In genomic region chrY:3016594-3016993, GRCh38 we compare ENCODE assay signal across 19 cellular contexts.
"Had no signal": no experiment of that assay in that cellular context is flagged by ENCODE, and none has a peak within 500 bp of the region (broad histone marks: within the 10 kb centered on the region; RNA-seq: fewer than 3 reads in every experiment).

No MANE protein-coding gene starts in this region.

- H3K9me3 ChIP-seq: tibial nerve, uterus had no signal

- H3K27me3 ChIP-seq: neural progenitor cell, tibial nerve, uterus had no signal

- H3K79me2 ChIP-seq: parathyroid adenoma had no signal

- H3K27ac Mint-ChIP-seq: activated CD4-positive, alpha-beta memory T cell treated with anti-CD3 and anti-CD28 coated beads, Interleukin-2, amount 10 ng/mL, durations not matched to agents 7 days and 5 days; activated CD4-positive, alpha-beta T cell treated with anti-CD3 and anti-CD28 coated beads for 36 hours; activated naive CD8-positive, alpha-beta T cell; activated T-cell treated with anti-CD3 and anti-CD28 coated beads, Interleukin-2, amount 50 U/mL, for 24 hours; neural progenitor cell; stimulated activated naive B cell treated with anti-CD40 and anti-IgM and Interleukin-4, amounts not matched to agents 10 μg/mL and 1 μg/mL and 100 μg/mL, for 72 hours; T-helper 2 cell treated with Interferon-gamma antibody and Interleukin-4, amounts not matched to agents 5 μg/mL and 100 μg/mL, for 36 hours had no signal

- H2AFZ ChIP-seq: neural progenitor cell, parathyroid adenoma had no signal

- H3K36me3 ChIP-seq: neural progenitor cell, tibial nerve, uterus, WERI-Rb-1 had no signal

- H3K9me3 Mint-ChIP-seq: activated CD4-positive, alpha-beta memory T cell treated with anti-CD3 and anti-CD28 coated beads, Interleukin-2, amount 10 ng/mL, durations not matched to agents 7 days and 5 days; activated T-cell treated with anti-CD3 and anti-CD28 coated beads, Interleukin-2, amount 50 U/mL, for 24 hours; naive B cell; neural progenitor cell; T-helper 2 cell treated with Interferon-gamma antibody and Interleukin-4, amounts not matched to agents 5 μg/mL and 100 μg/mL, for 36 hours had no signal

- H3K9ac ChIP-seq: neural progenitor cell, parathyroid adenoma had no signal

- DNase-seq: activated CD4-positive, alpha-beta memory T cell treated with anti-CD3 and anti-CD28 coated beads, Interleukin-2, amount 10 ng/mL, durations not matched to agents 7 days and 5 days; activated CD4-positive, alpha-beta T cell treated with anti-CD3 and anti-CD28 coated beads for 36 hours; activated gamma-delta T cell; activated T-cell treated with anti-CD3 and anti-CD28 coated beads, Interleukin-2, amount 50 U/mL, for 24 hours; amniotic stem cell; left colon; naive B cell; stimulated activated CD4-positive, alpha-beta T cell treated with anti-CD3 and anti-CD28 coated beads, Interleukin-12 subunit alpha, Interleukin-12 subunit beta, amount 100 ng/mL, for 4 hours; stimulated activated CD4-positive, alpha-beta T cell treated with anti-CD3 and anti-CD28 coated beads, Interleukin-2, amount 100 ng/mL, for 48 hours; stimulated activated naive B cell treated with anti-CD40 and anti-IgM and Interleukin-4, amounts not matched to agents 10 μg/mL and 1 μg/mL and 100 μg/mL, for 72 hours; uterus; WERI-Rb-1 had no signal

- H3K27me3 Mint-ChIP-seq: activated CD4-positive, alpha-beta memory T cell treated with anti-CD3 and anti-CD28 coated beads, Interleukin-2, amount 10 ng/mL, durations not matched to agents 7 days and 5 days; activated CD4-positive, alpha-beta T cell treated with anti-CD3 and anti-CD28 coated beads for 36 hours; activated naive CD8-positive, alpha-beta T cell; activated T-cell treated with anti-CD3 and anti-CD28 coated beads, Interleukin-2, amount 50 U/mL, for 24 hours; naive B cell; stimulated activated naive B cell treated with anti-CD40 and anti-IgM and Interleukin-4, amounts not matched to agents 10 μg/mL and 1 μg/mL and 100 μg/mL, for 72 hours had no signal

- H3K36me3 Mint-ChIP-seq: naive B cell, neural progenitor cell had no signal

- H3K4me3 ChIP-seq: lung, neural progenitor cell, tibial nerve, uterus had no signal

- H3K27ac ChIP-seq: neural progenitor cell, parathyroid adenoma, tibial nerve, uterus, WERI-Rb-1 had no signal

- H3K4me1 Mint-ChIP-seq: neural progenitor cell had no signal

- H3K4me2 ChIP-seq: neural progenitor cell had no signal

- H3K4me1 ChIP-seq: neural progenitor cell, parathyroid adenoma, tibial nerve, uterus had no signal

- ATAC-seq: activated CD4-positive, alpha-beta T cell treated with anti-CD3 and anti-CD28 coated beads for 36 hours; esophagus mucosa; left colon; stimulated activated naive B cell treated with anti-CD40 and anti-IgM and Interleukin-4, amounts not matched to agents 10 μg/mL and 1 μg/mL and 100 μg/mL, for 72 hours had no signal

- H3K4me3 Mint-ChIP-seq: activated CD4-positive, alpha-beta memory T cell treated with anti-CD3 and anti-CD28 coated beads, Interleukin-2, amount 10 ng/mL, durations not matched to agents 7 days and 5 days; activated CD4-positive, alpha-beta T cell treated with anti-CD3 and anti-CD28 coated beads for 36 hours; activated naive CD8-positive, alpha-beta T cell; activated T-cell treated with anti-CD3 and anti-CD28 coated beads, Interleukin-2, amount 50 U/mL, for 24 hours; neural progenitor cell; T-helper 2 cell treated with Interferon-gamma antibody and Interleukin-4, amounts not matched to agents 5 μg/mL and 100 μg/mL, for 36 hours had no signal
